1 cellular context compared by ENCODE assay signal in the genomic region with DNA sequence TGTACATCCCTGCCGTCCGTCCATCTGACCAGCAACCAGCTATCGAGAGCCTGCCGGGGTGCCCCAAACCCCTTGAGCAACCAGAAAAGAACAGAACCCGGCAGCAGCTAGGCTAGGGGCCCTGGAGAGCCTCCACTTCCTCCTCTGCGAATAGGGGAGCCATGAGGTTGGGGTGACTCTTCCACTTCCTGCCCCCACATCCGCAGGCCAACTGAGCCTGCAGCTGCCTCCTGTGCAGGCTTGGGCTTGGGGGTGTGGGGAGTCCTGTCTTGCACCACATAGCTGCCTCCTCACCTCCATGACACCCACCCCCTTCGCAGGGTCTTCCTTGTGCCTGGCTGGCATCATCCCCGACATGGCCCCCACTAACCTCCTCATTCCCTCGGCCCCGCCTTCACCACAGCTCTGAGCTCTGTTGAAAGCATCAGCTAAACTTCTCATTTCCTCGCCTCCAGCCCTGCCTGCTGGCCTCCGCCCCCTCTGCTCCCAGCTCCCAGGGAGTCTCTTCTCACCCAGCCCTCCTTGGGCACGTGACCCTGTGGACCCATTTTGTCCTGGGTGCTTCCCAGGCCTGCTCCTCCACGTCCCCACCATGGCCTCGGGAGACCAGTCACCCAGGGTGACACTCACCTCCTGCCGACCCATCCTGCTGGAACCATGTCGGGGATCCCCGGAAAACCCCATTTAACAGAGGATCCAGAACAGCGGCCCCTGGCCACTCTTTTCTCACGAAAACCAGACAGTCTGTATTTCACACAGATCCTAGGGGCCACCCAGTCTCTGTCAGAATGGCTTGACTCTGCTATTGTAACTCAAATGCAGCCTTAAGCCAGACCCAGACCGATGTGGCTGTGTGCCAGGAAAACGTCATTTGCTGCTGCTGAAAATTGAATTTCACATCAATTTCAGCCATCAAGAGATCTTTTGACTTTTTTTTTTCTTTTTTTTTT.
A peak's percentile ranks its signal among the peaks of the same experiment; 100 is the strongest.
TF ChIP-seq lines count a peak whose summit lies in the region.

No MANE protein-coding gene starts in this region.

TF ChIP-seq in IMR-90, 13 proteins besides CTCF, POLR2A, EP300 and RAD21:
- TF ChIP-seq BHLHE40 (IDR thresholded peaks at IDR 0.05; ENCODE audit: low read depth, low read length) = peak; percentile 46; the same call in 1 of the 2 replicates
- TF ChIP-seq, protein P1, sequence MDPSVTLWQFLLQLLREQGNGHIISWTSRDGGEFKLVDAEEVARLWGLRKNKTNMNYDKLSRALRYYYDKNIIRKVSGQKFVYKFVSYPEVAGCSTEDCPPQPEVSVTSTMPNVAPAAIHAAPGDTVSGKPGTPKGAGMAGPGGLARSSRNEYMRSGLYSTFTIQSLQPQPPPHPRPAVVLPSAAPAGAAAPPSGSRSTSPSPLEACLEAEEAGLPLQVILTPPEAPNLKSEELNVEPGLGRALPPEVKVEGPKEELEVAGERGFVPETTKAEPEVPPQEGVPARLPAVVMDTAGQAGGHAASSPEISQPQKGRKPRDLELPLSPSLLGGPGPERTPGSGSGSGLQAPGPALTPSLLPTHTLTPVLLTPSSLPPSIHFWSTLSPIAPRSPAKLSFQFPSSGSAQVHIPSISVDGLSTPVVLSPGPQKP (IDR thresholded peaks at IDR 0.05; ENCODE audit: borderline replicate concordance, low read depth, low read length) = no peak
- TF ChIP-seq, protein P2, sequence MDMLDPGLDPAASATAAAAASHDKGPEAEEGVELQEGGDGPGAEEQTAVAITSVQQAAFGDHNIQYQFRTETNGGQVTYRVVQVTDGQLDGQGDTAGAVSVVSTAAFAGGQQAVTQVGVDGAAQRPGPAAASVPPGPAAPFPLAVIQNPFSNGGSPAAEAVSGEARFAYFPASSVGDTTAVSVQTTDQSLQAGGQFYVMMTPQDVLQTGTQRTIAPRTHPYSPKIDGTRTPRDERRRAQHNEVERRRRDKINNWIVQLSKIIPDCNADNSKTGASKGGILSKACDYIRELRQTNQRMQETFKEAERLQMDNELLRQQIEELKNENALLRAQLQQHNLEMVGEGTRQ (IDR thresholded peaks at IDR 0.05; ENCODE audit: low read depth, low read length) = peak; percentile 76
- no peak for TF ChIP-seq RCOR1 (IDR thresholded peaks at IDR 0.05; ENCODE audit: insufficient replicate concordance, low read length)
- no peak for TF ChIP-seq RFX5 (IDR thresholded peaks at IDR 0.05; ENCODE audit: low read depth, low read length)
